15 cellular contexts compared by ENCODE assay signal in genomic region chrX:32745323-32745722, GRCh38.
"Had no signal": no experiment of that assay in that cellular context is flagged by ENCODE, and none has a peak within 500 bp of the region (broad histone marks: within the 10 kb centered on the region; RNA-seq: fewer than 3 reads in every experiment).

No MANE protein-coding gene starts in this region.

- H3K4me3 ChIP-seq: esophagus muscularis mucosa, suprapubic skin had no signal

- H3K4me1 ChIP-seq: parathyroid adenoma, suprapubic skin had no signal

- H3K27ac ChIP-seq: esophagus muscularis mucosa, neutrophil, parathyroid adenoma, suprapubic skin had no signal

- H3K9me3 ChIP-seq: esophagus muscularis mucosa, neutrophil, suprapubic skin had no signal

- H3K36me3 ChIP-seq: esophagus muscularis mucosa, neutrophil, suprapubic skin had no signal

- H3K9ac ChIP-seq: parathyroid adenoma had no signal

- DNase-seq: activated CD4-positive, alpha-beta T cell treated with anti-CD3 and anti-CD28 coated beads, Interleukin-2, amount 10 ng/mL, durations not matched to agents 7 days and 5 days; activated CD8-positive, alpha-beta T cell treated with anti-CD3 and anti-CD28 coated beads, Interleukin-2, amount 10 ng/mL, durations not matched to agents 7 days and 5 days; activated naive CD4-positive, alpha-beta T cell treated with anti-CD3 and anti-CD28 coated beads for 36 hours; activated T-cell treated with anti-CD3 and anti-CD28 coated beads, Interleukin-2, amount 50 U/mL, for 4 hours; anterior cingulate cortex; effector CD4-positive, alpha-beta T cell; natural killer cell; retina; stimulated activated CD4-positive, alpha-beta T cell treated with anti-CD3 and anti-CD28 coated beads, Interleukin-12 subunit alpha, Interleukin-12 subunit beta, amount 100 ng/mL, for 4 hours; stimulated activated CD4-positive, alpha-beta T cell treated with anti-CD3 and anti-CD28 coated beads, Interleukin-1b, Interleukin-23, amount 100 ng/mL, for 48 hours; trophoblast cell had no signal

- H3K27me3 ChIP-seq: esophagus muscularis mucosa, neutrophil, suprapubic skin had no signal

- H3K79me2 ChIP-seq: parathyroid adenoma had no signal

- H2AFZ ChIP-seq: parathyroid adenoma had no signal
